1 cellular context compared by ENCODE assay signal in genomic region chr2:9261231-9261883, GRCh38.
TF ChIP-seq lines count a peak whose summit lies in the region.

No MANE protein-coding gene starts in this region.

TF ChIP-seq in K562, 482 proteins besides CTCF, POLR2A, EP300 and RAD21 (continued from another document):
- no peak for TF ChIP-seq ZNF12 (CRISPR knock-in tag; IDR thresholded peaks at IDR 0.05)
- TF ChIP-seq ZNF75A (CRISPR knock-in tag; IDR thresholded peaks at IDR 0.05) = no peak
- no peak for TF ChIP-seq FOXA1 (IDR thresholded peaks at IDR 0.05; ENCODE audit: borderline replicate concordance)
